In the genomic region with DNA sequence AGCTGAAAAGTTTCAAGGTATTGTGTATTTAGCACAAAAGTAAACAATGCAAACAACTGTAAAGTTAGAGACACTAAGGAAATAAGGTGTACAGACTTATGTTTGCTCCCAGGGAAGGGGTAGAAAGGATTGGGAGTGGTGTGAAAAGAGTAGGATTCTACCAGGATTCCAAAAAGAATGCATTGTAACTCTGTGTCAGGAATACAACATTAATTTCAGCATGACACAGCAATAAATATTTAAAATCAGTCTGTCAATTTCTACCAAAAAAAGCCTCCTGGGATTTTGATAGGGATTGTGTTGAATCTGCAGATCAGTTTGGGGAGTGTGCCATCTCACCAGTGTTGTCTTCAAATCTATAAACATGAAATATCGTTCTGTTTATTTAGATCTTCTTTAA, we compare ENCODE assay signal across 19 cellular contexts.
DNase-seq lines count a peak whose midpoint lies in the region; ATAC-seq and TF ChIP-seq lines count a peak whose summit lies in the region.
"Had no signal": no experiment of that assay in that cellular context is flagged by ENCODE, and none has a peak within 500 bp of the region (broad histone marks: within the 10 kb centered on the region; RNA-seq: fewer than 3 reads in every experiment).

No MANE protein-coding gene starts in this region.

- no peaks in the 10 kb centered on the region for H3K36me3 Mint-ChIP-seq in activated T-helper 17 cell treated with anti-CD3 and anti-CD28 coated beads, Interleukin-2, amount 50 U/mL, for 72 hours (ENCODE audit: low read depth)

- H3K27ac ChIP-seq in right atrium auricular region (peak overlapping the region; percentile 46 to 69), foreskin keratinocyte (peak overlapping the region; percentile 87), tibial artery (peak overlapping the region; percentile 73), Karpas-422 (ENCODE audit: low read length) (no peak overlapping the region)
- H3K27ac ChIP-seq: HL-60, pancreas, Peyer's patch had no signal

- TF ChIP-seq CTCF in right atrium auricular region (IDR thresholded peaks at IDR 0.05) = no peak
- TF ChIP-seq CTCF in foreskin keratinocyte (conservative IDR thresholded peaks at IDR 0.05) = no peak
- TF ChIP-seq CTCF in tibial artery (IDR thresholded peaks at IDR 0.05) = no peak

- H3K4me1 ChIP-seq in right atrium auricular region (peaks cover 0 to 18% of the 10 kb centered on the region in 2 donors), foreskin keratinocyte (peaks cover 59% of the 10 kb centered on the region), tibial artery (peaks cover 0 to 32% (median 6%) of the 10 kb centered on the region in 4 donors), Karpas-422 (ENCODE audit: low read length) (no peaks in the 10 kb centered on the region)
- H3K4me1 ChIP-seq: Peyer's patch had no signal

- no peak overlapping the region for H3K4me2 ChIP-seq in Karpas-422 (ENCODE audit: low read depth, low read length, poor library complexity, severe bottlenecking)

- peaks cover 5% of the 10 kb centered on the region for H3K9me3 Mint-ChIP-seq in activated T-helper 17 cell treated with anti-CD3 and anti-CD28 coated beads, Interleukin-2, amount 50 U/mL, for 72 hours

- no peaks in the 10 kb centered on the region for H4K20me1 ChIP-seq in Karpas-422 (ENCODE audit: insufficient read depth, low read depth, low read length)

- no peaks in the 10 kb centered on the region for H3K27me3 Mint-ChIP-seq in activated T-helper 17 cell treated with anti-CD3 and anti-CD28 coated beads, Interleukin-2, amount 50 U/mL, for 72 hours

- H3K27me3 ChIP-seq in right atrium auricular region = no peaks in the 10 kb centered on the region
- H3K27me3 ChIP-seq in foreskin keratinocyte = no peaks in the 10 kb centered on the region
- no peaks in the 10 kb centered on the region for H3K27me3 ChIP-seq in tibial artery
- H3K27me3 ChIP-seq in Karpas-422 (ENCODE audit: low read length) = no peaks in the 10 kb centered on the region
- H3K27me3 ChIP-seq: pancreas, Peyer's patch, spleen had no signal

- H3K4me3 ChIP-seq in right atrium auricular region = no peak overlapping the region
- H3K4me3 ChIP-seq in tibial artery = peak overlapping the region; percentile 19 to 38
- no peak overlapping the region for H3K4me3 ChIP-seq in Karpas-422 (ENCODE audit: low read length)
- H3K4me3 ChIP-seq: GM12878, pancreas, Peyer's patch had no signal

- no peaks in the 10 kb centered on the region for H3K79me2 ChIP-seq in Karpas-422 (ENCODE audit: low read length)

- no peaks in the 10 kb centered on the region for H3K9me3 ChIP-seq in right atrium auricular region
- no peaks in the 10 kb centered on the region for H3K9me3 ChIP-seq in tibial artery
- H3K9me3 ChIP-seq in Karpas-422 (ENCODE audit: low read length) = no peaks in the 10 kb centered on the region
- H3K9me3 ChIP-seq: pancreas, Peyer's patch, spleen had no signal

- no peak overlapping the region for H2AFZ ChIP-seq in Karpas-422 (ENCODE audit: low read length)

- peak overlapping the region; percentile 50 for H3K4me3 Mint-ChIP-seq in activated T-helper 17 cell treated with anti-CD3 and anti-CD28 coated beads, Interleukin-2, amount 50 U/mL, for 72 hours

- peak overlapping the region; percentile 83 for H3K27ac Mint-ChIP-seq in activated T-helper 17 cell treated with anti-CD3 and anti-CD28 coated beads, Interleukin-2, amount 50 U/mL, for 72 hours

- DNase-seq in right atrium auricular region (ENCODE audit: low spot score) (no peak), left cardiac atrium (no peak), foreskin keratinocyte (no peak), tibial artery (no peak), Karpas-422 (no peak)
- no peak for DNase-seq in activated CD4-positive, alpha-beta T cell treated with anti-CD3 and anti-CD28 coated beads for 48 hours
- DNase-seq: activated gamma-delta T cell, hippocampal formation, KG1, left colon, NCI-H1105, NCI-H82, pancreas, Peyer's patch, spleen had no signal

- peaks cover 5% of the 10 kb centered on the region for H3K4me1 Mint-ChIP-seq in activated T-helper 17 cell treated with anti-CD3 and anti-CD28 coated beads, Interleukin-2, amount 50 U/mL, for 72 hours

- intact Hi-C loops in left cardiac atrium (cut with DNase I) = no loop called here
- intact Hi-C loops in tibial artery (cut with DNase I; ENCODE audit: low total_unique reads) = no loop called here

- no peaks in the 10 kb centered on the region for H3K9me2 ChIP-seq in Karpas-422 (replicated peaks; ENCODE audit: insufficient read depth, low read length)

- H3K36me3 ChIP-seq in right atrium auricular region (no peaks in the 10 kb centered on the region), tibial artery (no peaks in the 10 kb centered on the region), Karpas-422 (ENCODE audit: insufficient read depth, low read length) (no peaks in the 10 kb centered on the region)
- H3K36me3 ChIP-seq: pancreas, Peyer's patch, spleen had no signal

- no peak for ATAC-seq in left cardiac atrium
- no peak for ATAC-seq in activated T-helper 17 cell treated with anti-CD3 and anti-CD28 coated beads, Interleukin-2, amount 50 U/mL, for 72 hours (replicated peaks)
- no peak for ATAC-seq in foreskin keratinocyte
- ATAC-seq in HG03135 (IDR thresholded peaks at IDR 0.05; ENCODE audit: unreplicated experiment) = no peak
- ATAC-seq: left colon had no signal

- no peak overlapping the region for H3K9ac ChIP-seq in Karpas-422 (ENCODE audit: low read length)

Comparison
In these comparisons a context has a peak if more than half of its experiments do, and no peak if none do; other contexts are left out.
1. H3K4me3 ChIP-seq: peak in tibial artery (2 of 2); none in right atrium auricular region (0 of 2) and Karpas-422 (single experiment).